Comparison of ENCODE assay signal across 21 cellular contexts in genomic region chr3:99852851-99853250, GRCh38.
"Had no signal": no experiment of that assay in that cellular context is flagged by ENCODE, and none has a peak within 500 bp of the region (broad histone marks: within the 10 kb centered on the region; RNA-seq: fewer than 3 reads in every experiment).

No MANE protein-coding gene starts in this region.

- H3K9me3 Mint-ChIP-seq: activated CD4-positive, alpha-beta memory T cell treated with anti-CD3 and anti-CD28 coated beads for 36 hours; activated naive CD4-positive, alpha-beta T cell treated with anti-CD3 and anti-CD28 coated beads, Interleukin-2, amount 10 ng/mL, durations not matched to agents 7 days and 5 days; mesothelial cell of epicardium; natural killer cell; stimulated activated naive CD8-positive, alpha-beta T cell treated with anti-CD3 and anti-CD28 coated beads, Interleukin-15, Interleukin-2, amounts not matched to agents 100 ng/mL and 50 ng/mL, for 24 hours had no signal

- H3K4me3 ChIP-seq: body of pancreas, cardiac muscle cell, hepatocyte, thyroid gland had no signal

- H3K27ac Mint-ChIP-seq: activated CD4-positive, alpha-beta memory T cell treated with anti-CD3 and anti-CD28 coated beads for 36 hours; activated naive CD4-positive, alpha-beta T cell treated with anti-CD3 and anti-CD28 coated beads, Interleukin-2, amount 10 ng/mL, durations not matched to agents 7 days and 5 days; mesothelial cell of epicardium; natural killer cell; progenitor cell of endocrine pancreas; stimulated activated naive CD8-positive, alpha-beta T cell treated with anti-CD3 and anti-CD28 coated beads, Interleukin-15, Interleukin-2, amounts not matched to agents 100 ng/mL and 50 ng/mL, for 24 hours had no signal

- H3K27ac ChIP-seq: body of pancreas, cardiac muscle cell, hepatocyte, thyroid gland had no signal

- H3K4me3 Mint-ChIP-seq: activated CD4-positive, alpha-beta memory T cell treated with anti-CD3 and anti-CD28 coated beads for 36 hours; activated naive CD4-positive, alpha-beta T cell treated with anti-CD3 and anti-CD28 coated beads, Interleukin-2, amount 10 ng/mL, durations not matched to agents 7 days and 5 days; mesothelial cell of epicardium; natural killer cell; stimulated activated naive CD8-positive, alpha-beta T cell treated with anti-CD3 and anti-CD28 coated beads, Interleukin-15, Interleukin-2, amounts not matched to agents 100 ng/mL and 50 ng/mL, for 24 hours had no signal

- H3K36me3 ChIP-seq: cardiac muscle cell had no signal

- H3K27me3 Mint-ChIP-seq: activated CD4-positive, alpha-beta memory T cell treated with anti-CD3 and anti-CD28 coated beads for 36 hours; activated naive CD4-positive, alpha-beta T cell treated with anti-CD3 and anti-CD28 coated beads, Interleukin-2, amount 10 ng/mL, durations not matched to agents 7 days and 5 days; progenitor cell of endocrine pancreas; stimulated activated naive CD8-positive, alpha-beta T cell treated with anti-CD3 and anti-CD28 coated beads, Interleukin-15, Interleukin-2, amounts not matched to agents 100 ng/mL and 50 ng/mL, for 24 hours had no signal

- H3K36me3 Mint-ChIP-seq: activated naive CD4-positive, alpha-beta T cell treated with anti-CD3 and anti-CD28 coated beads, Interleukin-2, amount 10 ng/mL, durations not matched to agents 7 days and 5 days; mesothelial cell of epicardium; natural killer cell had no signal

- H3K4me1 ChIP-seq: thyroid gland had no signal

- H3K9me3 ChIP-seq: body of pancreas, thyroid gland had no signal

- H3K27me3 ChIP-seq: body of pancreas, cardiac muscle cell, hepatocyte, thyroid gland had no signal

- H3K4me1 Mint-ChIP-seq: activated naive CD4-positive, alpha-beta T cell treated with anti-CD3 and anti-CD28 coated beads, Interleukin-2, amount 10 ng/mL, durations not matched to agents 7 days and 5 days; natural killer cell had no signal

- DNase-seq: activated CD4-positive, alpha-beta memory T cell treated with anti-CD3 and anti-CD28 coated beads for 36 hours; activated CD4-positive, alpha-beta T cell treated with anti-CD3 and anti-CD28 coated beads for 4 hours; activated CD4-positive, CD25-positive, alpha-beta regulatory T cell; activated effector memory CD4-positive, alpha-beta T cell treated with anti-CD3 and anti-CD28 coated beads, Interleukin-2, amount 50 U/mL, for 16 hours; activated naive CD4-positive, alpha-beta T cell treated with anti-CD3 and anti-CD28 coated beads, Interleukin-2, amount 10 ng/mL, durations not matched to agents 7 days and 5 days; body of pancreas; effector CD4-positive, alpha-beta T cell; foreskin melanocyte; glutamatergic neuron; left ventricle myocardium superior; mammary epithelial cell; natural killer cell; stimulated activated CD4-positive, alpha-beta T cell treated with anti-CD3 and anti-CD28 coated beads, Interleukin-12 subunit alpha, Interleukin-12 subunit beta, amount 100 ng/mL, for 4 hours; stimulated activated CD4-positive, alpha-beta T cell treated with anti-CD3 and anti-CD28 coated beads, Interleukin-4, amount 100 ng/mL, for 4 hours; substantia nigra; thyroid gland had no signal
